8 cellular contexts compared by ENCODE assay signal in genomic region chr6:1610497-1611321, GRCh38. TPM values are rescaled to one million over a fixed set of nuclear protein-coding genes. Genes with fewer than 3 reads are reported as not detected.
DNase-seq lines count a peak whose midpoint lies in the region; ATAC-seq lines count a peak whose summit lies in the region.

No MANE protein-coding gene starts in this region.

- ATAC-seq in Right ventricle myocardium inferior, result peak; percentile 4
- no peak for ATAC-seq in HG02763 (IDR thresholded peaks at IDR 0.05; ENCODE audit: unreplicated experiment)

- peaks cover 28 to 61% (median 50%) of the 10 kb centered on the region in 3 donors for H3K27me3 Mint-ChIP-seq in immature natural killer cell (ENCODE audit: low read depth in 3 of 3)

- H3K4me1 ChIP-seq in HUES6 (ENCODE audit: control insufficient read depth, insufficient read depth, low read length) (peaks cover 38% of the 10 kb centered on the region), adipocyte (ENCODE audit: control insufficient read depth, insufficient read depth, low read length) (peaks cover 30% of the 10 kb centered on the region), subcutaneous abdominal adipose tissue (ENCODE audit: control insufficient read depth in 5 of 5, insufficient read depth in 5 of 5, low read length in 5 of 5) (peaks cover 1 to 58% (median 46%) of the 10 kb centered on the region in 5 donors)

- H3K4me3 ChIP-seq in HUES6 (ENCODE audit: low read depth, low read length) (peak overlapping the region; percentile 63), adipocyte (ENCODE audit: low read length) (peak overlapping the region; percentile 80), subcutaneous abdominal adipose tissue (ENCODE audit: low read depth in 1 of 5, low read length in 5 of 5) (peak overlapping the region; percentile 68 to 78 (median 76))

- DNase-seq in Right ventricle myocardium inferior (ENCODE audit: missing footprints) (peak; percentile 78), cardiac septum (ENCODE audit: low spot score) (no peak), adipocyte (ENCODE audit: low read depth) (peak; percentile 52), immature natural killer cell (no peak)
- DNase-seq in stimulated activated CD4-positive, alpha-beta T cell treated with anti-CD3 and anti-CD28 coated beads, Interleukin-12 subunit alpha, Interleukin-12 subunit beta, amount 100 ng/mL, for 4 hours, result no peak

- H3K27me3 ChIP-seq in HUES6 (ENCODE audit: control insufficient read depth, insufficient read depth, low read length), result peaks cover 97% of the 10 kb centered on the region
- H3K27me3 ChIP-seq in adipocyte (replicated peaks; ENCODE audit: control insufficient read depth, insufficient read depth, low read length), result peaks cover 31% of the 10 kb centered on the region
- H3K27me3 ChIP-seq in subcutaneous abdominal adipose tissue (ENCODE audit: control insufficient read depth in 5 of 5, insufficient read depth in 4 of 5, low read length in 5 of 5), result peaks cover 29 to 58% (median 54%) of the 10 kb centered on the region in 5 donors

- H3K27ac Mint-ChIP-seq in immature natural killer cell, result no peak overlapping the region

- no peaks in the 10 kb centered on the region for H3K36me3 Mint-ChIP-seq in immature natural killer cell

- H3K9ac ChIP-seq in HUES6 (ENCODE audit: low read length), result peak overlapping the region; percentile 66
- H3K9ac ChIP-seq in adipocyte (ENCODE audit: low read length), result peak overlapping the region; percentile 72
- H3K9ac ChIP-seq in subcutaneous abdominal adipose tissue (ENCODE audit: low read length in 5 of 5), result peak overlapping the region in 3 of 5 donors; percentile 4 to 64 (median 32)

- peaks cover 39 to 48% of the 10 kb centered on the region in 2 donors for H3K4me1 Mint-ChIP-seq in immature natural killer cell

- H3K36me3 ChIP-seq in HUES6 (ENCODE audit: control insufficient read depth, insufficient read depth, low read length), result no peaks in the 10 kb centered on the region
- no peaks in the 10 kb centered on the region for H3K36me3 ChIP-seq in adipocyte (ENCODE audit: control insufficient read depth, insufficient read depth, low read length, severe bottlenecking)
- no peaks in the 10 kb centered on the region for H3K36me3 ChIP-seq in subcutaneous abdominal adipose tissue (ENCODE audit: control insufficient read depth in 5 of 5, insufficient read depth in 5 of 5, low read length in 5 of 5)

- H3K9me3 Mint-ChIP-seq in immature natural killer cell, result peaks cover 0 to 2% (median 0%) of the 10 kb centered on the region in 6 donors

- intact Hi-C loops in Right ventricle myocardium inferior (cut with DNase I), result loop anchor here (10.0 kb wide), 1 partner anchor 204 kb away; no protein-coding TSS in a partner anchor
- intact Hi-C loops in cardiac septum (cut with DNase I), result loop anchor here (10.0 kb wide), 1 partner anchor 414 kb away; no protein-coding TSS in a partner anchor

- no peak overlapping the region for H3K27ac ChIP-seq in HUES6 (ENCODE audit: low read depth, low read length)
- H3K27ac ChIP-seq in subcutaneous abdominal adipose tissue (ENCODE audit: low read depth, low read length), result peak overlapping the region; percentile 41

- H3K4me3 Mint-ChIP-seq in immature natural killer cell, result peak overlapping the region; percentile 81 to 89 (median 82)

- H3K9me3 ChIP-seq in HUES6 (ENCODE audit: control insufficient read depth, insufficient read depth, low read depth, low read length), result no peaks in the 10 kb centered on the region
- H3K9me3 ChIP-seq in adipocyte (ENCODE audit: control insufficient read depth, low read length), result no peaks in the 10 kb centered on the region
- H3K9me3 ChIP-seq in subcutaneous abdominal adipose tissue (ENCODE audit: control insufficient read depth in 5 of 5, low read length in 5 of 5), result no peaks in the 10 kb centered on the region

RNA-seq across cellular contexts. Expression of gene FOXC1, which starts 1.0 kb away (rescaled TPM):
- total RNA-seq in Right ventricle myocardium inferior, result 2.7 TPM
- 6.4 TPM for total RNA-seq in cardiac septum
- under 1 TPM in 1 of 3 donors, not detected in 2; 0.22 TPM for polyA plus RNA-seq in immature natural killer cell

Comparison
In these comparisons a context has a peak if more than half of its experiments do, and no peak if none do; other contexts are left out.
1. DNase-seq: peak in Right ventricle myocardium inferior (single experiment) and adipocyte (single experiment); none in cardiac septum (single experiment), immature natural killer cell (0 of 3) and stimulated activated CD4-positive, alpha-beta T cell treated with anti-CD3 and anti-CD28 coated beads, Interleukin-12 subunit alpha, Interleukin-12 subunit beta, amount 100 ng/mL, for 4 hours (single experiment).
2. Peak in every context shown above with its lines, with median percentiles within 50 percentile points of each other: H3K4me3 ChIP-seq and H3K9ac ChIP-seq.